1 cellular context compared by ENCODE assay signal in genomic region chr15:71781965-71782265, GRCh38.
TF ChIP-seq lines count a peak whose summit lies in the region.

No MANE protein-coding gene starts in this region.

TF ChIP-seq in A549, 52 proteins besides CTCF, POLR2A, EP300 and RAD21 (continued from another document):
- TF ChIP-seq, protein P1, sequence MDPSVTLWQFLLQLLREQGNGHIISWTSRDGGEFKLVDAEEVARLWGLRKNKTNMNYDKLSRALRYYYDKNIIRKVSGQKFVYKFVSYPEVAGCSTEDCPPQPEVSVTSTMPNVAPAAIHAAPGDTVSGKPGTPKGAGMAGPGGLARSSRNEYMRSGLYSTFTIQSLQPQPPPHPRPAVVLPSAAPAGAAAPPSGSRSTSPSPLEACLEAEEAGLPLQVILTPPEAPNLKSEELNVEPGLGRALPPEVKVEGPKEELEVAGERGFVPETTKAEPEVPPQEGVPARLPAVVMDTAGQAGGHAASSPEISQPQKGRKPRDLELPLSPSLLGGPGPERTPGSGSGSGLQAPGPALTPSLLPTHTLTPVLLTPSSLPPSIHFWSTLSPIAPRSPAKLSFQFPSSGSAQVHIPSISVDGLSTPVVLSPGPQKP (IDR thresholded peaks at IDR 0.05; ENCODE audit: low read depth, low read length), result no peak
